In the genomic region with DNA sequence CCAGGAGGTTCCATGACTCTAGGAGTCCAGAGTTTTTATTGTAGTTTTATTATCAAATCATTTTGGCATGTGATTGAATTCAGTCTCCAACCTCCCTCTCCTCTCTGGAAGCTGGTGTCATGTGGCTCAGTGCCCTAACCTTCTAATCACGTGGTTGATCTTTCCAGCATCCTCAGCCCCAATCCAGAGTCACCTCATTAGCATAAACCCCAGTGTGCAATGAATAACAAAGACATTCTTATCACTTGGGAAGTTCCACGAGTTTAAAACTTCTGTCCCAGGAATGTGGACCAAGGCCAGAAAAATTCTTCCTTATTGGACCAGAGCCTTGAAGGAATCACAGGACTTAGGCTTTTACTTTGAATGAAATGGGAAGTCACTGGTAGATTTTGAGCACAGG, we compare ENCODE assay signal across 13 cellular contexts. TPM values are rescaled to one million over a fixed set of nuclear protein-coding genes. Genes with fewer than 3 reads are reported as not detected.
DNase-seq lines count a peak whose midpoint lies in the region; ATAC-seq and TF ChIP-seq lines count a peak whose summit lies in the region.
"Had no signal": no experiment of that assay in that cellular context is flagged by ENCODE, and none has a peak within 500 bp of the region (broad histone marks: within the 10 kb centered on the region; RNA-seq: fewer than 3 reads in every experiment).

No MANE protein-coding gene starts in this region.

- peaks cover 99% of the 10 kb centered on the region for H3K79me2 ChIP-seq in SK-N-SH (ENCODE audit: insufficient read depth)

- H3K36me3 ChIP-seq in SK-N-SH (replicated peaks in 1 of 2; ENCODE audit: control insufficient read depth in 1 of 2, insufficient read depth in 2 of 2, low read length in 1 of 2), result peaks cover under 1% of the 10 kb centered on the region in 2 experiments
- H3K36me3 ChIP-seq: neutrophil, Peyer's patch had no signal

- H3K9me3 ChIP-seq in SK-N-SH, result no peaks in the 10 kb centered on the region
- H3K9me3 ChIP-seq: neutrophil, Peyer's patch had no signal

- 14% methylated on average over 2 of the region's 2 CpGs for WGBS in SK-N-SH (ENCODE audit: low lambda C conversion rate)

- peak overlapping the region in 1 of 2 experiments; percentile 31; a peak in 2 of 4 replicates for H3K27ac ChIP-seq in SK-N-SH (ENCODE audit: low read depth in 2 of 2, low read length in 1 of 2)
- H3K27ac ChIP-seq: neutrophil, Peyer's patch had no signal

- peaks cover 18% of the 10 kb centered on the region for H3F3A ChIP-seq in SK-N-SH (replicated peaks; ENCODE audit: insufficient read depth)

- H3K4me1 ChIP-seq in SK-N-SH (ENCODE audit: control insufficient read depth in 1 of 2, insufficient read depth in 2 of 2, low read depth in 1 of 2, low read length in 1 of 2), result peaks cover 8 to 19% of the 10 kb centered on the region in 2 experiments
- H3K4me1 ChIP-seq: Peyer's patch had no signal

- H3K27me3 ChIP-seq in SK-N-SH (ENCODE audit: insufficient read depth), result no peaks in the 10 kb centered on the region
- H3K27me3 ChIP-seq: neutrophil, Peyer's patch had no signal

- no peak for TF ChIP-seq RAD21 in SK-N-SH (IDR thresholded peaks at IDR 0.05; ENCODE audit: low read length)

- H3K4me3 ChIP-seq in SK-N-SH (ENCODE audit: low read depth in 2 of 2, low read length in 1 of 2), result no peak overlapping the region
- H3K4me3 ChIP-seq: Peyer's patch had no signal

- no peaks in the 10 kb centered on the region for H3K9me2 ChIP-seq in SK-N-SH

- ATAC-seq in HG03097 (IDR thresholded peaks at IDR 0.05; ENCODE audit: low FRiP score, unreplicated experiment), result no peak
- no peak for ATAC-seq in activated CD4-positive, CD25-positive, alpha-beta regulatory T cell treated with anti-CD3 and anti-CD28 coated beads, Interleukin-2, amount 50 U/mL, for 24 hours

- CTCF ChIA-PET in SK-N-SH (lab: Yijun Ruan, JAX), result interaction anchor here (1.4 kb wide), 1 partner anchor 9 kb away, joined by 3 read pairs; no protein-coding TSS in a partner anchor

- no peak overlapping the region for H3K9ac ChIP-seq in SK-N-SH

- DNase-seq in EL (peak; percentile 82), SK-N-SH (no peak), foreskin melanocyte (peak; percentile 99), non-pigmented ciliary epithelial cell (ENCODE audit: low read depth) (peak; percentile 46), globus pallidus (ENCODE audit: low spot score) (no peak)
- no peak for DNase-seq in stimulated activated CD4-positive, alpha-beta T cell treated with anti-CD3 and anti-CD28 coated beads, Interleukin-2, amount 100 ng/mL, for 24 hours
- DNase-seq: activated naive CD8-positive, alpha-beta T cell treated with anti-CD3 and anti-CD28 coated beads, Interleukin-2, amount 10 ng/mL, durations not matched to agents 7 days and 5 days; Calu3; NCI-H1436 treated with DMSO at 0.1 percent for 48 hours; Peyer's patch had no signal

- H4K20me1 ChIP-seq in SK-N-SH (ENCODE audit: insufficient read depth), result peaks cover 98% of the 10 kb centered on the region

- TF ChIP-seq EP300 in SK-N-SH (IDR thresholded peaks at IDR 0.05; ENCODE audit: borderline replicate concordance in 1 of 2, low read depth in 1 of 2, low read length in 1 of 2), result no peak

- no peak for TF ChIP-seq CTCF in SK-N-SH (IDR thresholded peaks at IDR 0.05)

- peak overlapping the region; percentile 22; the same call in 1 of the 2 replicates for H3K4me2 ChIP-seq in SK-N-SH

- no peak overlapping the region for H2AFZ ChIP-seq in SK-N-SH (ENCODE audit: low read depth)

- POLR2A ChIA-PET in SK-N-SH (lab: Yijun Ruan, JAX), result no interaction called here

TF ChIP-seq in SK-N-SH, 30 proteins besides CTCF, POLR2A, EP300 and RAD21:
- TF ChIP-seq, protein P1, sequence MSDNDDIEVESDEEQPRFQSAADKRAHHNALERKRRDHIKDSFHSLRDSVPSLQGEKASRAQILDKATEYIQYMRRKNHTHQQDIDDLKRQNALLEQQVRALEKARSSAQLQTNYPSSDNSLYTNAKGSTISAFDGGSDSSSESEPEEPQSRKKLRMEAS (IDR thresholded peaks at IDR 0.05; ENCODE audit: low read depth), result peak; percentile 40; the same call in 1 of the 2 replicates
- TF ChIP-seq, protein P2, sequence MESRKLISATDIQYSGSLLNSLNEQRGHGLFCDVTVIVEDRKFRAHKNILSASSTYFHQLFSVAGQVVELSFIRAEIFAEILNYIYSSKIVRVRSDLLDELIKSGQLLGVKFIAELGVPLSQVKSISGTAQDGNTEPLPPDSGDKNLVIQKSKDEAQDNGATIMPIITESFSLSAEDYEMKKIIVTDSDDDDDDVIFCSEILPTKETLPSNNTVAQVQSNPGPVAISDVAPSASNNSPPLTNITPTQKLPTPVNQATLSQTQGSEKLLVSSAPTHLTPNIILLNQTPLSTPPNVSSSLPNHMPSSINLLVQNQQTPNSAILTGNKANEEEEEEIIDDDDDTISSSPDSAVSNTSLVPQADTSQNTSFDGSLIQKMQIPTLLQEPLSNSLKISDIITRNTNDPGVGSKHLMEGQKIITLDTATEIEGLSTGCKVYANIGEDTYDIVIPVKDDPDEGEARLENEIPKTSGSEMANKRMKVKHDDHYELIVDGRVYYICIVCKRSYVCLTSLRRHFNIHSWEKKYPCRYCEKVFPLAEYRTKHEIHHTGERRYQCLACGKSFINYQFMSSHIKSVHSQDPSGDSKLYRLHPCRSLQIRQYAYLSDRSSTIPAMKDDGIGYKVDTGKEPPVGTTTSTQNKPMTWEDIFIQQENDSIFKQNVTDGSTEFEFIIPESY (IDR thresholded peaks at IDR 0.05; ENCODE audit: borderline replicate concordance, low read depth), result no peak
- TF ChIP-seq FOXJ3 (CRISPR knock-in tag; IDR thresholded peaks at IDR 0.05) (no peak), TCF12 (IDR thresholded peaks at IDR 0.05) (no peak), RCOR1 (IDR thresholded peaks at IDR 0.05; ENCODE audit: low read length) (no peak), NFIC (IDR thresholded peaks at IDR 0.05; ENCODE audit: borderline replicate concordance) (peak; percentile 55; the same call in 1 of the 2 replicates), EZH2phosphoT487 (IDR thresholded peaks at IDR 0.05; ENCODE audit: borderline replicate concordance, low read depth) (no peak), FOXM1 (IDR thresholded peaks at IDR 0.05; ENCODE audit: low read depth) (no peak), MEF2A (IDR thresholded peaks at IDR 0.05; ENCODE audit: borderline replicate concordance, low read depth) (no peak), CHD2 (IDR thresholded peaks at IDR 0.05; ENCODE audit: low read length, partially characterized antibody) (no peak), TAF1 (IDR thresholded peaks at IDR 0.05; ENCODE audit: borderline replicate concordance, low read depth, low read length) (no peak)
- TF ChIP-seq, protein P3, sequence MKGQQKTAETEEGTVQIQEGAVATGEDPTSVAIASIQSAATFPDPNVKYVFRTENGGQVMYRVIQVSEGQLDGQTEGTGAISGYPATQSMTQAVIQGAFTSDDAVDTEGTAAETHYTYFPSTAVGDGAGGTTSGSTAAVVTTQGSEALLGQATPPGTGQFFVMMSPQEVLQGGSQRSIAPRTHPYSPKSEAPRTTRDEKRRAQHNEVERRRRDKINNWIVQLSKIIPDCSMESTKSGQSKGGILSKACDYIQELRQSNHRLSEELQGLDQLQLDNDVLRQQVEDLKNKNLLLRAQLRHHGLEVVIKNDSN (IDR thresholded peaks at IDR 0.05; ENCODE audit: borderline replicate concordance, low read depth), result peak; percentile 74
- TF ChIP-seq, protein P4, sequence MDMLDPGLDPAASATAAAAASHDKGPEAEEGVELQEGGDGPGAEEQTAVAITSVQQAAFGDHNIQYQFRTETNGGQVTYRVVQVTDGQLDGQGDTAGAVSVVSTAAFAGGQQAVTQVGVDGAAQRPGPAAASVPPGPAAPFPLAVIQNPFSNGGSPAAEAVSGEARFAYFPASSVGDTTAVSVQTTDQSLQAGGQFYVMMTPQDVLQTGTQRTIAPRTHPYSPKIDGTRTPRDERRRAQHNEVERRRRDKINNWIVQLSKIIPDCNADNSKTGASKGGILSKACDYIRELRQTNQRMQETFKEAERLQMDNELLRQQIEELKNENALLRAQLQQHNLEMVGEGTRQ (IDR thresholded peaks at IDR 0.05; ENCODE audit: borderline replicate concordance, low read depth, low read length), result no peak

RNA-seq across cellular contexts. Expression of a gene that starts 52.2 kb away (rescaled TPM):
- polyA plus RNA-seq in SK-N-SH (2012; rRNA removed), result 47.8 and 52.3 TPM in 2 replicates
- 32.9 and 42.4 TPM in 2 replicates for polyA plus RNA-seq in SK-N-SH (2012; cell fraction: cytosol; rRNA removed)
- polyA plus RNA-seq in SK-N-SH (2012; cell fraction: nucleus; rRNA removed), result 77.1 and 86.9 TPM in 2 replicates

Comparison
In these comparisons a context has a peak if more than half of its experiments do, and no peak if none do; other contexts are left out.
1. DNase-seq: peak in EL (single experiment), foreskin melanocyte (single experiment) and non-pigmented ciliary epithelial cell (single experiment); none in SK-N-SH (single experiment), stimulated activated CD4-positive, alpha-beta T cell treated with anti-CD3 and anti-CD28 coated beads, Interleukin-2, amount 100 ng/mL, for 24 hours (0 of 2) and globus pallidus (single experiment).